In the genomic region with DNA sequence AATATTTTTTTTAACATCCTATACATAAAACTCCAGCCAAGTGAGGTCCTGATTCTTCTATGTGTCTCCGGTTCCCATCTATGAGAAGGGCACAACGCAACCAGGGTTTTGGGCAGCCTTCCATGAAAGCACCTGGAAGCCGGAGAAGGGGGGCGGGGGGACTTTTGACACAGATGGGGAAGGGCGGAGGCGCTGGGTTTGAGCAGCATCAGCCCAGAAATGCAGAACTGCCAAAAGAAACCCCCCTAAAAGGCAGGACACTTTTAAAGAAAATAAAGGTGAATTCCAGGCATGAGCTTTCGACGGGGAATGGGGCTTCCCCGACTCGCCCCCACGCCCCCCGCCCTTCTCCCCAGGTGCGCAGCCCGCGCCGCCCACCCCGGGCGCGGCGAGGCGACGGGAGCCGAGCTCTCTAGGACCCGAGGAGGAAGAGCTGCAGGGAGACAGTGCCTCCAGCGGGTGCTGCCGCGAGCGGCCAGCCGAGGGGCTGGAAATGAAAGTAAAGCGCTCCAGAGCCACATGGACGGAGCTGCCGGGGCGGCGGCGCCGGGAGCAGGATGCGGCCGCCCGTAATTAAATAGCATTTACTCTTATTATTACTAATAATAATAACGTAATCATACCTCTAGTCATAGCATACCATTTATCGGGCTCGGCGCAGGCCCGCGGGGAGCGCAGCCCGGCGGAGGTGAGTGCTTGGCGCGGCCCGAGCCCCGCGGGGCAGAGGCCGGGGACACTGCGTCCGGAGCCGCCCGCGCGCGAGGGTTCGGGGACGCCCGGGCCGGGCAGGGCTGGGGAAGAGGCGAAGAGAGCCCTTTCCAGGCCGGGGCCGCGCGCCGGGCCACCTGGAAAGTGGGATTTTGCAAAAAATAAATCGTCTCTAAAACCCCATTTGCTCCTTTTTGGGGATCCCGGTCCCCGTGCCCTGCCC, we compare ENCODE assay signal across 8 cellular contexts. TPM values are rescaled to one million over a fixed set of nuclear protein-coding genes. Genes with fewer than 3 reads are reported as not detected.
DNase-seq lines count a peak whose midpoint lies in the region; ATAC-seq, FAIRE-seq and TF ChIP-seq lines count a peak whose summit lies in the region.

A gene with protein sequence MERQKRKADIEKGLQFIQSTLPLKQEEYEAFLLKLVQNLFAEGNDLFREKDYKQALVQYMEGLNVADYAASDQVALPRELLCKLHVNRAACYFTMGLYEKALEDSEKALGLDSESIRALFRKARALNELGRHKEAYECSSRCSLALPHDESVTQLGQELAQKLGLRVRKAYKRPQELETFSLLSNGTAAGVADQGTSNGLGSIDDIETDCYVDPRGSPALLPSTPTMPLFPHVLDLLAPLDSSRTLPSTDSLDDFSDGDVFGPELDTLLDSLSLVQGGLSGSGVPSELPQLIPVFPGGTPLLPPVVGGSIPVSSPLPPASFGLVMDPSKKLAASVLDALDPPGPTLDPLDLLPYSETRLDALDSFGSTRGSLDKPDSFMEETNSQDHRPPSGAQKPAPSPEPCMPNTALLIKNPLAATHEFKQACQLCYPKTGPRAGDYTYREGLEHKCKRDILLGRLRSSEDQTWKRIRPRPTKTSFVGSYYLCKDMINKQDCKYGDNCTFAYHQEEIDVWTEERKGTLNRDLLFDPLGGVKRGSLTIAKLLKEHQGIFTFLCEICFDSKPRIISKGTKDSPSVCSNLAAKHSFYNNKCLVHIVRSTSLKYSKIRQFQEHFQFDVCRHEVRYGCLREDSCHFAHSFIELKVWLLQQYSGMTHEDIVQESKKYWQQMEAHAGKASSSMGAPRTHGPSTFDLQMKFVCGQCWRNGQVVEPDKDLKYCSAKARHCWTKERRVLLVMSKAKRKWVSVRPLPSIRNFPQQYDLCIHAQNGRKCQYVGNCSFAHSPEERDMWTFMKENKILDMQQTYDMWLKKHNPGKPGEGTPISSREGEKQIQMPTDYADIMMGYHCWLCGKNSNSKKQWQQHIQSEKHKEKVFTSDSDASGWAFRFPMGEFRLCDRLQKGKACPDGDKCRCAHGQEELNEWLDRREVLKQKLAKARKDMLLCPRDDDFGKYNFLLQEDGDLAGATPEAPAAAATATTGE (plus strand): TSS at position 441 of the 931 bp plus-strand sequence. CDS start 19,136 bp downstream, outside the sequence.

- peak within 1 kb of the TSS; percentile 92 to 99 (median 97) for H3K27ac ChIP-seq in BLaER1 treated with 17β-estradiol and CSF1 and Interleukin-3, amounts not matched to agents 10 nM and 100 nM
- peak within 1 kb of the TSS; percentile 66 to 96 (median 91) for H3K27ac ChIP-seq in dorsolateral prefrontal cortex

- DNase-seq in GM19239 (ENCODE audit: insufficient read length, low spot score) (peak; percentile 100), NCI-H526 treated with DMSO at 0.1 percent for 48 hours (lab: John Stamatoyannopoulos, UW) (peak; percentile 45), dorsolateral prefrontal cortex (peak; percentile 61 to 87 (median 78)), lower leg skin (ENCODE audit: low spot score in 2 of 2) (peak; percentile 59 to 94)
- peak; percentile 78 to 82 for DNase-seq in activated CD4-positive, alpha-beta T cell treated with anti-CD3 and anti-CD28 coated beads, Interleukin-2, amount 50 U/mL, for 48 hours
- DNase-seq in stimulated activated CD4-positive, alpha-beta T cell treated with anti-CD3 and anti-CD28 coated beads, Interleukin-4, amount 100 ng/mL, for 48 hours (ENCODE audit: low read depth in 2 of 2): peak; percentile 69 to 78

- FAIRE-seq in GM19239 (lab: Jason Lieb, UNC): peak; percentile 87

- intact Hi-C loops in dorsolateral prefrontal cortex (cut with DNase I) (loop anchor here (2.0 to 10.0 kb wide), 3 partner anchors 65 to 207 kb away; a partner anchor contains a TSS), lower leg skin (cut with DNase I; ENCODE audit: low total_unique reads) (no loop called here)

- ATAC-seq in HG03442 (IDR thresholded peaks at IDR 0.05; ENCODE audit: unreplicated experiment): peak; percentile 75

- peaks cover 39 to 45% (median 44%) of the 10 kb centered on the region in 10 experiments for H3K4me1 ChIP-seq in BLaER1 treated with 17β-estradiol and CSF1 and Interleukin-3, amounts not matched to agents 10 nM and 100 nM

- no peak for TF ChIP-seq POLR2A in lower leg skin (IDR thresholded peaks at IDR 0.05)

- H3K9me3 ChIP-seq in BLaER1 treated with 17β-estradiol and CSF1 and Interleukin-3, amounts not matched to agents 10 nM and 100 nM (replicated peaks in 1 of 11): 0 out of 22 replicates have a peak, but pooled peaks cover 0 to 5% (median 0%) of the 10 kb centered on the region in 11 experiments

- peak in 55 of 56 donors; percentile 22 to 72 (median 56) for TF ChIP-seq CTCF in dorsolateral prefrontal cortex (IDR thresholded peaks at IDR 0.05 in 54 of 56, conservative IDR thresholded peaks at IDR 0.05 in 2 of 56; ENCODE audit: low read depth in 1 of 56, partially characterized antibody in 56 of 56)
- no peak for TF ChIP-seq CTCF in lower leg skin (IDR thresholded peaks at IDR 0.05)

- H3K36me3 ChIP-seq in BLaER1 treated with 17β-estradiol and CSF1 and Interleukin-3, amounts not matched to agents 10 nM and 100 nM: peaks cover 0 to 17% (median 10%) of the 10 kb centered on the region in 11 experiments; a peak in 16 of 22 replicates

- peaks cover 7 to 45% (median 38%) of the 10 kb centered on the region in 11 experiments; a peak in 20 of 22 replicates for H4K20me1 ChIP-seq in BLaER1 treated with 17β-estradiol and CSF1 and Interleukin-3, amounts not matched to agents 10 nM and 100 nM

- peak within 1 kb of the TSS; percentile 82 to 98 (median 92) for H3K4me2 ChIP-seq in BLaER1 treated with 17β-estradiol and CSF1 and Interleukin-3, amounts not matched to agents 10 nM and 100 nM

- peak within 1 kb of the TSS; percentile 83 to 100 (median 98) for H3K4me3 ChIP-seq in BLaER1 treated with 17β-estradiol and CSF1 and Interleukin-3, amounts not matched to agents 10 nM and 100 nM
- H3K4me3 ChIP-seq in dorsolateral prefrontal cortex (peak within 1 kb of the TSS; percentile 62 to 98 (median 90)), lower leg skin (ENCODE audit: low read depth, poor library complexity, severe bottlenecking) (peak within 1 kb of the TSS; percentile 84)

- no peaks in the 10 kb centered on the region for H3K27me3 ChIP-seq in BLaER1 treated with 17β-estradiol and CSF1 and Interleukin-3, amounts not matched to agents 10 nM and 100 nM
- H3K27me3 ChIP-seq in dorsolateral prefrontal cortex: no peaks in the 10 kb centered on the region

- H3K9ac ChIP-seq in BLaER1 treated with 17β-estradiol and CSF1 and Interleukin-3, amounts not matched to agents 10 nM and 100 nM: peak within 1 kb of the TSS; percentile 97 to 100 (median 99)

- WGBS in lower leg skin, 2 donors: 1% methylated on average over 41 to 74 of the region's 74 CpGs

RNA-seq across cellular contexts. Expression of the gene that starts here (rescaled TPM):
- total RNA-seq in dorsolateral prefrontal cortex: 100 to 1,000 TPM in 112 of 120 experiments, 10 to 100 TPM in 8; 84.4 to 177 (median 117) TPM
- 10 to 100 TPM; 19.9 to 39.9 (median 31.2) TPM for total RNA-seq in lower leg skin

Comparison
In these comparisons a context has a peak if more than half of its experiments do, and no peak if none do; other contexts are left out.
1. Peak in every context shown above with its lines: DNase-seq, ATAC-seq, H3K4me3 ChIP-seq and H3K27ac ChIP-seq.
2. DNase-seq: peak in every context shown above with its lines; median percentile 100 in GM19239; 80 in activated CD4-positive, alpha-beta T cell treated with anti-CD3 and anti-CD28 coated beads, Interleukin-2, amount 50 U/mL, for 48 hours; 78 in dorsolateral prefrontal cortex; 76 in lower leg skin; 74 in stimulated activated CD4-positive, alpha-beta T cell treated with anti-CD3 and anti-CD28 coated beads, Interleukin-4, amount 100 ng/mL, for 48 hours; 45 in NCI-H526 treated with DMSO at 0.1 percent for 48 hours.
3. CTCF ChIP-seq: peak in dorsolateral prefrontal cortex (55 of 56); none in lower leg skin (0 of 3).